In the genomic region with DNA sequence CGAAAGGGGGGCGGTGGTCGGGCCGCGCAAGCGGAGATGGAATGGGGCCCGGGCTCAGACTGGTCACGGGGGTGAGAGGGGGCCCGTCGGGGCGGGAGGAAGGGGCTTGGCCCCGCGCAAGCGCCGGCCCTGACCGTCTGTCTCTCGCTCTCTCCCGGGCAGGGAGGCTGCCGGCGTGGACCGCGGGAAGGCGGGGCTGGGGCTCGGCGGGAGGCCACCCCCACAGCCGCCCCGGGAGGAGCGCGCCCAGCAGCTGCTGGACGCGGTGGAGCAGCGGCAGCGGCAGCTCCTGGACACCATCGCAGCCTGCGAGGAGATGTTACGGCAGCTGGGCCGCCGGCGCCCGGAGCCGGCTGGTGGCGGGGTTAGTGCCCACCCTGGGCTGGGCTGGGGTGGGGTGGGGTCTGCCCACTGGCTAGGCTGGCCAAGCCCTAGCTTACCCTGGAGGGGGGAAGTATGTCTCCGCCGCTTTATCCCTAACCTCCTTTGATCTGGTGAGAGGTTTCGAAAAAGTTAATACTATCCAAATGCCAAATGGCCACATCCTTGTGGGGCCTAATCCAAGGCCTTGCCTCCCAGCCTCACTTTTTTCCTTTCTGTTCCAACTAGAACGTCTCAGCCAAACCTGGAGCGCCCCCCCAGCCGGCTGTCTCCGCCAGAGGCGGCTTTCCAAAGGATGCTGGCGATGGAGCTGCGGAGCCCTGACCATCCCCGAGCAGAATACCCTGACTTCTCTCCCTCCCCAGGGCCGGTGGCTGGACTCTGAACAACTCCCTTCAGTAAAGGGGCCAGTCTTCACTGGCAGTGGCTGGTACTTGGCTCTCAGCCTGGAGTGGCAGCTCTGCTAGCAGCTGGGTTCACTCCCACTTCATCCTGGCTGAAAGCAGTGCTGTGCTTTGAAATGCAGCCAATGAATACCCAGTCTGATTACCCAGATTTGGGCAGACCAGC, we compare ENCODE assay signal across 8 cellular contexts. TPM values are rescaled to one million over a fixed set of nuclear protein-coding genes. Genes with fewer than 3 reads are reported as not detected.
DNase-seq lines count a peak whose midpoint lies in the region; ATAC-seq and TF ChIP-seq lines count a peak whose summit lies in the region.

No MANE protein-coding gene starts in this region.

- H3K9me3 ChIP-seq in Caco-2: no peaks in the 10 kb centered on the region

- H3K27ac Mint-ChIP-seq in Caco-2 (ENCODE audit: unreplicated experiment): peak overlapping the region; percentile 96
- H3K27ac Mint-ChIP-seq in nephron: peak overlapping the region; percentile 93 to 99 (median 96)

- peaks cover 10% of the 10 kb centered on the region; the same call in 1 of the 2 replicates for H3K4me1 ChIP-seq in Caco-2

- no peak for TF ChIP-seq CTCF in Caco-2 (IDR thresholded peaks at IDR 0.05; ENCODE audit: insufficient read depth in 1 of 2, low read depth in 1 of 2, low read length in 1 of 2, severe bottlenecking in 1 of 2, unreplicated experiment in 1 of 2)
- no peak for TF ChIP-seq CTCF in nephron (IDR thresholded peaks at IDR 0.05; ENCODE audit: unreplicated experiment in 3 of 3)

- H3K4me1 Mint-ChIP-seq in Caco-2 (ENCODE audit: low read depth, unreplicated experiment) (no peaks in the 10 kb centered on the region), nephron (peaks cover 17% of the 10 kb centered on the region)

- TSS peak; percentile 57 for BruUV-seq in Caco-2 (replicated peaks; lab: Mats Ljungman, UMichigan)

- H3K27me3 ChIP-seq in Caco-2 (replicated peaks; ENCODE audit: control insufficient read depth, insufficient read depth, low read length): no peaks in the 10 kb centered on the region

- H3K4me3 Mint-ChIP-seq in Caco-2 (ENCODE audit: unreplicated experiment): peak overlapping the region; percentile 94
- peak overlapping the region; percentile 95 to 97 (median 96) for H3K4me3 Mint-ChIP-seq in nephron

- H3K9me3 Mint-ChIP-seq in Caco-2 (ENCODE audit: unreplicated experiment): no peaks in the 10 kb centered on the region
- no peaks in the 10 kb centered on the region for H3K9me3 Mint-ChIP-seq in nephron

- peak; percentile 11 for ATAC-seq in GM19043 (IDR thresholded peaks at IDR 0.05; ENCODE audit: low read depth, unreplicated experiment)
- ATAC-seq in HG03175 (IDR thresholded peaks at IDR 0.05; ENCODE audit: unreplicated experiment): peak; percentile 30

- peaks cover 72% of the 10 kb centered on the region for H3K36me3 Mint-ChIP-seq in Caco-2 (ENCODE audit: insufficient read depth, unreplicated experiment)
- H3K36me3 Mint-ChIP-seq in nephron (ENCODE audit: low read depth): peaks cover 25% of the 10 kb centered on the region

- intact Hi-C loops in Caco-2 (cut with micrococcal nuclease; ENCODE audit: unreplicated experiment): no loop called here

- H3K27me3 Mint-ChIP-seq in Caco-2 (ENCODE audit: insufficient read depth, unreplicated experiment) (no peaks in the 10 kb centered on the region), nephron (ENCODE audit: low read depth) (no peaks in the 10 kb centered on the region)

- H3K36me3 ChIP-seq in Caco-2 (ENCODE audit: control insufficient read depth, insufficient read depth, low read length): no peaks in the 10 kb centered on the region

- POLR2A ChIA-PET in Caco-2 (lab: Charles Lee): interaction anchor here (0.6 to 1.8 kb wide), 5 partner anchors 9 to 202 kb away, joined by 3 to 9 read pairs (median 5); partner anchors contain the start of genes CDCA8 and MTF1

- DNase-seq in Caco-2 (peak; percentile 72 to 76), NCI-H510A (lab: John Stamatoyannopoulos, UW) (peak; percentile 100), foreskin melanocyte (peak; percentile 62)
- DNase-seq in activated naive CD4-positive, alpha-beta T cell treated with anti-CD3 and anti-CD28 coated beads, Interleukin-2, amount 50 U/mL, for 16 hours: peak; percentile 40
- no peak for DNase-seq in NK-92 treated with Interleukin-12 subunit alpha and Interleukin-12 subunit beta, amount 100 ng/mL, for 24 hours (lab: John Stamatoyannopoulos, UW)

- CTCF ChIA-PET in Caco-2 (lab: Charles Lee): interaction anchor here (0.6 to 1.3 kb wide), 6 partner anchors 15 to 374 kb away, joined by 3 to 8 read pairs (median 4); partner anchors contain the start of genes MANEAL and MTF1

- H3K4me3 ChIP-seq in Caco-2 (ENCODE audit: low read depth, low read length): peak overlapping the region; percentile 70

RNA-seq across cellular contexts. Expression of gene YRDC, which starts 0.6 kb away (rescaled TPM):
- total RNA-seq in Caco-2 (2022): 10.3 and 10.7 TPM in 2 replicates

RNA-seq across cellular contexts. Expression of gene C1orf122, which starts 1.1 kb away (rescaled TPM):
- 37.7 and 41.0 TPM in 2 replicates for total RNA-seq in Caco-2 (2022)

RNA-seq across cellular contexts. Expression of gene MANEAL, which starts 15.0 kb away (rescaled TPM):
- total RNA-seq in Caco-2 (2022): 24.8 and 25.9 TPM in 2 replicates

RNA-seq across cellular contexts. Expression of gene EPHA10, which starts 43.7 kb away (rescaled TPM):
- total RNA-seq in Caco-2 (2022): 2.8 and 3.1 TPM in 2 replicates

RNA-seq across cellular contexts. Expression of gene MTF1, which starts 50.7 kb away (rescaled TPM):
- total RNA-seq in Caco-2 (2022): 6.4 and 8.4 TPM in 2 replicates
